In the genomic region with DNA sequence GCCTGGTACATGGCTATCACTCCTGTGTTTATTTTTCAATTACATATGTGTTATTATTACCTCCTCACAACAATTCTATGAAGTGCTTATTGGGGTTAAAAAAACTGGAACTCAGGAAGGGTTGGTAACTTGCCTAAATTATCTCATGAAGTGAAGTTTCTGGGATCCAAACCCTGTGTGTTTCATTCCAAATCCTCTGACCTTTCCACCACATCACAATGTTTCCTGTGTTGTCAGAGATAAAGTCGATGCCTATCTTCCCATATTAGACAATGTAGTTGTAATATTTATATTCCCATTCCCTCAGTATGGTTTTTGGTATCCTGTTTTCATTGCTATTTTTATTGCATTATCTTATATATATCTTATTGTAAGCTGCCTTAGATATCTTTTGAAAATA, we compare ENCODE assay signal across 16 cellular contexts.
DNase-seq lines count a peak whose midpoint lies in the region; ATAC-seq and TF ChIP-seq lines count a peak whose summit lies in the region.
"Had no signal": no experiment of that assay in that cellular context is flagged by ENCODE, and none has a peak within 500 bp of the region (broad histone marks: within the 10 kb centered on the region; RNA-seq: fewer than 3 reads in every experiment).

No MANE protein-coding gene starts in this region.

- no peak for TF ChIP-seq CTCF in brain microvascular endothelial cell (IDR thresholded peaks at IDR 0.05; ENCODE audit: low read depth, low read length, missing control alignments)
- TF ChIP-seq CTCF in fibroblast of the aortic adventitia (IDR thresholded peaks at IDR 0.05; ENCODE audit: insufficient read depth, low read length), result no peak

- DNase-seq in NCI-H226 (peak; percentile 20), brain microvascular endothelial cell (peak; percentile 3), fibroblast of the aortic adventitia (ENCODE audit: low read depth) (peak; percentile 93), HK-2 (ENCODE audit: unreplicated experiment) (no peak)
- no peak for DNase-seq in stimulated activated naive CD4-positive, alpha-beta T cell (lab: John Stamatoyannopoulos, UW)
- DNase-seq: C1 segment of cervical spinal cord; Calu3; CD4-positive, alpha-beta memory T cell; COR-L47; DMS53; DMS79 treated with DMSO at 0.1 percent for 48 hours; GF-D8; GOT3; HFFc6 had no signal

- no peak overlapping the region for H3K27ac ChIP-seq in brain microvascular endothelial cell

- in situ Hi-C loops in brain microvascular endothelial cell (cut with HindIII; ENCODE audit: low pct_ligation_motif_present, low sequenced_read_pairs), result no loop called here

- H3K4me3 ChIP-seq in brain microvascular endothelial cell (ENCODE audit: low read depth, low read length), result no peak overlapping the region
- H3K4me3 ChIP-seq in fibroblast of the aortic adventitia (ENCODE audit: low read depth, low read length), result no peak overlapping the region
- H3K4me3 ChIP-seq: HAP-1 had no signal

- no peak for ATAC-seq in GM21390 (IDR thresholded peaks at IDR 0.05; ENCODE audit: unreplicated experiment)

- H3K27me3 ChIP-seq in brain microvascular endothelial cell (replicated peaks), result no peaks in the 10 kb centered on the region

- H3K36me3 ChIP-seq in brain microvascular endothelial cell (replicated peaks), result no peaks in the 10 kb centered on the region
- H3K36me3 ChIP-seq: HAP-1 had no signal

Comparison
In these comparisons a context has a peak if more than half of its experiments do, and no peak if none do; other contexts are left out.
1. DNase-seq: peak in NCI-H226 (single experiment), brain microvascular endothelial cell (single experiment) and fibroblast of the aortic adventitia (single experiment); none in HK-2 (single experiment) and stimulated activated naive CD4-positive, alpha-beta T cell (0 of 6).